1 cellular context compared by ENCODE assay signal in the genomic region with DNA sequence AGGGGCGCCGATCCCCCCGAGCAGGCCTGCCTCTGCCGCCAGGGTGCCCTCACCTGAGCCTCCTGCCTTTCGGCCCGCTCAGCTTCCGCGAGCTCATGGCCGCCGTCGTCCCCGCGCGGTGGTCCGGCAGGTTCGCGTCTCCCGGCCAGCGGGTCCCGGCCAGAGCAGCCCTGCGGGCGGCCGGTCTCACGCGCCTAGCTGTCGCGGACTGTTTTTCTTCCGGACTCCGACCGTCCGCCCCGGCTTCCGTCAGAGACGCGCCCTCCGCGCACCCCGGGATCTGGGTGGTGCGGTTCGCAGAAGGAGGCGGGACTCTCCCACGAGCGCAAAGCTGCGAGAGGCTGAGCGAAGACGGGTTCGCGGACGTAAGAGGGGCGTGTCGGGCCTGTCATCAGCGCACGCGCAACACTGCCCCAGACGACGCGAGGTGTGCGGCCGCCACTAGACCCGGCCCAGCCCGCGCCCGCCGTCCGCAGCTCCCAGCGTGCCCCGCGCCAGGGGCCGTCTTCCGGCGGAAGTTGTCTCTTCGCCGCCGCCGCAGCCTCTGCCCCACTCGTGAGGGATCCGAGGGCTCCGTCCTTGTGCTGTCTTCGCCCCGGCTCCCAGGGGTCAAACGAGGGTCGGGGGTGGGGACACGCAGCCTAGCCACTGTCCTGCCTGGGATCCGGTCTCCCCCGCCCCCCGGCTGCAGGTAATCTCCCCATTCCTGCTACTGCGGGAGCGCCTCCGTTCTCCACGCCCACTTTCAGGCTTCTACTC.
TF ChIP-seq lines count a peak whose summit lies in the region.

A gene (minus strand): TSS at position 210 of the 759 bp plus-strand sequence. CDS start 113 bp downstream, at position 97.

TF ChIP-seq in K562, 482 proteins besides CTCF, POLR2A, EP300 and RAD21 (continued from another document and continues in another):
- TF ChIP-seq, protein P1, sequence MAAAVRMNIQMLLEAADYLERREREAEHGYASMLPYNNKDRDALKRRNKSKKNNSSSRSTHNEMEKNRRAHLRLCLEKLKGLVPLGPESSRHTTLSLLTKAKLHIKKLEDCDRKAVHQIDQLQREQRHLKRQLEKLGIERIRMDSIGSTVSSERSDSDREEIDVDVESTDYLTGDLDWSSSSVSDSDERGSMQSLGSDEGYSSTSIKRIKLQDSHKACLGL (CRISPR knock-in tag; IDR thresholded peaks at IDR 0.05; ENCODE audit: borderline replicate concordance, poor library complexity, severe bottlenecking) = no peak
- TF ChIP-seq, protein P2, sequence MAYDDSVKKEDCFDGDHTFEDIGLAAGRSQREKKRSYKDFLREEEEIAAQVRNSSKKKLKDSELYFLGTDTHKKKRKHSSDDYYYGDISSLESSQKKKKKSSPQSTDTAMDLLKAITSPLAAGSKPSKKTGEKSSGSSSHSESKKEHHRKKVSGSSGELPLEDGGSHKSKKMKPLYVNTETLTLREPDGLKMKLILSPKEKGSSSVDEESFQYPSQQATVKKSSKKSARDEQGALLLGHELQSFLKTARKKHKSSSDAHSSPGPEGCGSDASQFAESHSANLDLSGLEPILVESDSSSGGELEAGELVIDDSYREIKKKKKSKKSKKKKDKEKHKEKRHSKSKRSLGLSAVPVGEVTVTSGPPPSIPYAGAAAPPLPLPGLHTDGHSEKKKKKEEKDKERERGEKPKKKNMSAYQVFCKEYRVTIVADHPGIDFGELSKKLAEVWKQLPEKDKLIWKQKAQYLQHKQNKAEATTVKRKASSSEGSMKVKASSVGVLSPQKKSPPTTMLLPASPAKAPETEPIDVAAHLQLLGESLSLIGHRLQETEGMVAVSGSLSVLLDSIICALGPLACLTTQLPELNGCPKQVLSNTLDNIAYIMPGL (CRISPR knock-in tag; IDR thresholded peaks at IDR 0.05) = no peak
- TF ChIP-seq ZNF699 (CRISPR knock-in tag; IDR thresholded peaks at IDR 0.05; ENCODE audit: insufficient replicate concordance) = no peak
- TF ChIP-seq ZNF780A (CRISPR knock-in tag; IDR thresholded peaks at IDR 0.05) = no peak
- TF ChIP-seq ZZZ3 (IDR thresholded peaks at IDR 0.05) = no peak
- TF ChIP-seq, protein P3, sequence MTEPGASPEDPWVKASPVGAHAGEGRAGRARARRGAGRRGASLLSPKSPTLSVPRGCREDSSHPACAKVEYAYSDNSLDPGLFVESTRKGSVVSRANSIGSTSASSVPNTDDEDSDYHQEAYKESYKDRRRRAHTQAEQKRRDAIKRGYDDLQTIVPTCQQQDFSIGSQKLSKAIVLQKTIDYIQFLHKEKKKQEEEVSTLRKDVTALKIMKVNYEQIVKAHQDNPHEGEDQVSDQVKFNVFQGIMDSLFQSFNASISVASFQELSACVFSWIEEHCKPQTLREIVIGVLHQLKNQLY (CRISPR knock-in tag; conservative IDR thresholded peaks at IDR 0.05) = no peak
- TF ChIP-seq, protein P4, sequence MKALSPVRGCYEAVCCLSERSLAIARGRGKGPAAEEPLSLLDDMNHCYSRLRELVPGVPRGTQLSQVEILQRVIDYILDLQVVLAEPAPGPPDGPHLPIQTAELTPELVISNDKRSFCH (CRISPR knock-in tag; IDR thresholded peaks at IDR 0.05) = no peak
- TF ChIP-seq, protein P4 (tag; IDR thresholded peaks at IDR 0.05) = no peak
- peak; percentile 89; the same call in 1 of the 2 replicates for TF ChIP-seq MTA1 (IDR thresholded peaks at IDR 0.05; ENCODE audit: borderline replicate concordance)
- no peak for TF ChIP-seq SMARCA5 (IDR thresholded peaks at IDR 0.05)
- no peak for TF ChIP-seq CBX3 (IDR thresholded peaks at IDR 0.05; ENCODE audit: borderline replicate concordance in 1 of 2, low read length in 2 of 2)
- TF ChIP-seq SAP30 (IDR thresholded peaks at IDR 0.05; ENCODE audit: borderline replicate concordance, insufficient read depth, low read depth, low read length, poor library complexity, severe bottlenecking) = peak; percentile 98
- TF ChIP-seq ZNF551 (CRISPR knock-in tag; IDR thresholded peaks at IDR 0.05) = no peak
- no peak for TF ChIP-seq DNMT1 (IDR thresholded peaks at IDR 0.05)
- peak; percentile 79 for TF ChIP-seq HNRNPLL (IDR thresholded peaks at IDR 0.05; ENCODE audit: low read depth, low read length, poor library complexity, severe bottlenecking)
- TF ChIP-seq HMG20B (CRISPR knock-in tag; IDR thresholded peaks at IDR 0.05) = no peak
- TF ChIP-seq CBFA2T2 (conservative IDR thresholded peaks at IDR 0.05) = no peak
- no peak for TF ChIP-seq GABPB2 (CRISPR knock-in tag; conservative IDR thresholded peaks at IDR 0.05)
- TF ChIP-seq, protein P5, sequence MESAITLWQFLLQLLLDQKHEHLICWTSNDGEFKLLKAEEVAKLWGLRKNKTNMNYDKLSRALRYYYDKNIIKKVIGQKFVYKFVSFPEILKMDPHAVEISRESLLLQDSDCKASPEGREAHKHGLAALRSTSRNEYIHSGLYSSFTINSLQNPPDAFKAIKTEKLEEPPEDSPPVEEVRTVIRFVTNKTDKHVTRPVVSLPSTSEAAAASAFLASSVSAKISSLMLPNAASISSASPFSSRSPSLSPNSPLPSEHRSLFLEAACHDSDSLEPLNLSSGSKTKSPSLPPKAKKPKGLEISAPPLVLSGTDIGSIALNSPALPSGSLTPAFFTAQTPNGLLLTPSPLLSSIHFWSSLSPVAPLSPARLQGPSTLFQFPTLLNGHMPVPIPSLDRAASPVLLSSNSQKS (CRISPR knock-in tag; IDR thresholded peaks at IDR 0.05) = no peak
- TF ChIP-seq, protein P6, sequence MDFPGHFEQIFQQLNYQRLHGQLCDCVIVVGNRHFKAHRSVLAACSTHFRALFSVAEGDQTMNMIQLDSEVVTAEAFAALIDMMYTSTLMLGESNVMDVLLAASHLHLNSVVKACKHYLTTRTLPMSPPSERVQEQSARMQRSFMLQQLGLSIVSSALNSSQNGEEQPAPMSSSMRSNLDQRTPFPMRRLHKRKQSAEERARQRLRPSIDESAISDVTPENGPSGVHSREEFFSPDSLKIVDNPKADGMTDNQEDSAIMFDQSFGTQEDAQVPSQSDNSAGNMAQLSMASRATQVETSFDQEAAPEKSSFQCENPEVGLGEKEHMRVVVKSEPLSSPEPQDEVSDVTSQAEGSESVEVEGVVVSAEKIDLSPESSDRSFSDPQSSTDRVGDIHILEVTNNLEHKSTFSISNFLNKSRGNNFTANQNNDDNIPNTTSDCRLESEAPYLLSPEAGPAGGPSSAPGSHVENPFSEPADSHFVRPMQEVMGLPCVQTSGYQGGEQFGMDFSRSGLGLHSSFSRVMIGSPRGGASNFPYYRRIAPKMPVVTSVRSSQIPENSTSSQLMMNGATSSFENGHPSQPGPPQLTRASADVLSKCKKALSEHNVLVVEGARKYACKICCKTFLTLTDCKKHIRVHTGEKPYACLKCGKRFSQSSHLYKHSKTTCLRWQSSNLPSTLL (IDR thresholded peaks at IDR 0.05) = no peak
- peak; percentile 81; the same call in 1 of the 2 replicates for TF ChIP-seq PHF8 (IDR thresholded peaks at IDR 0.05; ENCODE audit: borderline replicate concordance, low read length)
- no peak for TF ChIP-seq FOXA3 (CRISPR knock-in tag; conservative IDR thresholded peaks at IDR 0.05 in 1 of 2, IDR thresholded peaks at IDR 0.05 in 1 of 2)
- TF ChIP-seq, protein P7, sequence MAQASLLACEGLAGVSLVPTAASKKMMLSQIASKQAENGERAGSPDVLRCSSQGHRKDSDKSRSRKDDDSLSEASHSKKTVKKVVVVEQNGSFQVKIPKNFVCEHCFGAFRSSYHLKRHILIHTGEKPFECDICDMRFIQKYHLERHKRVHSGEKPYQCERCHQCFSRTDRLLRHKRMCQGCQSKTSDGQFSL (CRISPR knock-in tag; IDR thresholded peaks at IDR 0.05) = no peak
- TF ChIP-seq, protein P7 (tag; IDR thresholded peaks at IDR 0.05) = no peak
- TF ChIP-seq, protein P8, sequence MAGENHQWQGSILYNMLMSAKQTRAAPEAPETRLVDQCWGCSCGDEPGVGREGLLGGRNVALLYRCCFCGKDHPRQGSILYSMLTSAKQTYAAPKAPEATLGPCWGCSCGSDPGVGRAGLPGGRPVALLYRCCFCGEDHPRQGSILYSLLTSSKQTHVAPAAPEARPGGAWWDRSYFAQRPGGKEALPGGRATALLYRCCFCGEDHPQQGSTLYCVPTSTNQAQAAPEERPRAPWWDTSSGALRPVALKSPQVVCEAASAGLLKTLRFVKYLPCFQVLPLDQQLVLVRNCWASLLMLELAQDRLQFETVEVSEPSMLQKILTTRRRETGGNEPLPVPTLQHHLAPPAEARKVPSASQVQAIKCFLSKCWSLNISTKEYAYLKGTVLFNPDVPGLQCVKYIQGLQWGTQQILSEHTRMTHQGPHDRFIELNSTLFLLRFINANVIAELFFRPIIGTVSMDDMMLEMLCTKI (IDR thresholded peaks at IDR 0.05; ENCODE audit: partially characterized antibody) = no peak
- TF ChIP-seq RBBP5 (IDR thresholded peaks at IDR 0.05; ENCODE audit: borderline replicate concordance, insufficient read depth, low read length, poor library complexity, severe bottlenecking) = peak; percentile 60
- TF ChIP-seq SMARCA4 (IDR thresholded peaks at IDR 0.05) = no peak
- no peak for TF ChIP-seq ESRRB (CRISPR knock-in tag; IDR thresholded peaks at IDR 0.05; ENCODE audit: borderline replicate concordance)
- TF ChIP-seq ZNF143 (CRISPR knock-in tag; IDR thresholded peaks at IDR 0.05) = peak; percentile 83
- TF ChIP-seq, protein P9, sequence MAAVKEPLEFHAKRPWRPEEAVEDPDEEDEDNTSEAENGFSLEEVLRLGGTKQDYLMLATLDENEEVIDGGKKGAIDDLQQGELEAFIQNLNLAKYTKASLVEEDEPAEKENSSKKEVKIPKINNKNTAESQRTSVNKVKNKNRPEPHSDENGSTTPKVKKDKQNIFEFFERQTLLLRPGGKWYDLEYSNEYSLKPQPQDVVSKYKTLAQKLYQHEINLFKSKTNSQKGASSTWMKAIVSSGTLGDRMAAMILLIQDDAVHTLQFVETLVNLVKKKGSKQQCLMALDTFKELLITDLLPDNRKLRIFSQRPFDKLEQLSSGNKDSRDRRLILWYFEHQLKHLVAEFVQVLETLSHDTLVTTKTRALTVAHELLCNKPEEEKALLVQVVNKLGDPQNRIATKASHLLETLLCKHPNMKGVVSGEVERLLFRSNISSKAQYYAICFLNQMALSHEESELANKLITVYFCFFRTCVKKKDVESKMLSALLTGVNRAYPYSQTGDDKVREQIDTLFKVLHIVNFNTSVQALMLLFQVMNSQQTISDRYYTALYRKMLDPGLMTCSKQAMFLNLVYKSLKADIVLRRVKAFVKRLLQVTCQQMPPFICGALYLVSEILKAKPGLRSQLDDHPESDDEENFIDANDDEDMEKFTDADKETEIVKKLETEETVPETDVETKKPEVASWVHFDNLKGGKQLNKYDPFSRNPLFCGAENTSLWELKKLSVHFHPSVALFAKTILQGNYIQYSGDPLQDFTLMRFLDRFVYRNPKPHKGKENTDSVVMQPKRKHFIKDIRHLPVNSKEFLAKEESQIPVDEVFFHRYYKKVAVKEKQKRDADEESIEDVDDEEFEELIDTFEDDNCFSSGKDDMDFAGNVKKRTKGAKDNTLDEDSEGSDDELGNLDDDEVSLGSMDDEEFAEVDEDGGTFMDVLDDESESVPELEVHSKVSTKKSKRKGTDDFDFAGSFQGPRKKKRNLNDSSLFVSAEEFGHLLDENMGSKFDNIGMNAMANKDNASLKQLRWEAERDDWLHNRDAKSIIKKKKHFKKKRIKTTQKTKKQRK (IDR thresholded peaks at IDR 0.05; ENCODE audit: borderline replicate concordance, low read depth, low read length) = no peak
- no peak for TF ChIP-seq ZNF239 (CRISPR knock-in tag; IDR thresholded peaks at IDR 0.05)
- peak; percentile 99 for TF ChIP-seq TGIF2 (CRISPR knock-in tag; IDR thresholded peaks at IDR 0.05)
- no peak for TF ChIP-seq ZNF561 (CRISPR knock-in tag; conservative IDR thresholded peaks at IDR 0.05)
- TF ChIP-seq, protein P10, sequence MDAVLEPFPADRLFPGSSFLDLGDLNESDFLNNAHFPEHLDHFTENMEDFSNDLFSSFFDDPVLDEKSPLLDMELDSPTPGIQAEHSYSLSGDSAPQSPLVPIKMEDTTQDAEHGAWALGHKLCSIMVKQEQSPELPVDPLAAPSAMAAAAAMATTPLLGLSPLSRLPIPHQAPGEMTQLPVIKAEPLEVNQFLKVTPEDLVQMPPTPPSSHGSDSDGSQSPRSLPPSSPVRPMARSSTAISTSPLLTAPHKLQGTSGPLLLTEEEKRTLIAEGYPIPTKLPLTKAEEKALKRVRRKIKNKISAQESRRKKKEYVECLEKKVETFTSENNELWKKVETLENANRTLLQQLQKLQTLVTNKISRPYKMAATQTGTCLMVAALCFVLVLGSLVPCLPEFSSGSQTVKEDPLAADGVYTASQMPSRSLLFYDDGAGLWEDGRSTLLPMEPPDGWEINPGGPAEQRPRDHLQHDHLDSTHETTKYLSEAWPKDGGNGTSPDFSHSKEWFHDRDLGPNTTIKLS (IDR thresholded peaks at IDR 0.05; ENCODE audit: borderline replicate concordance, low read depth) = no peak
